9 cellular contexts compared by ENCODE assay signal in the genomic region with DNA sequence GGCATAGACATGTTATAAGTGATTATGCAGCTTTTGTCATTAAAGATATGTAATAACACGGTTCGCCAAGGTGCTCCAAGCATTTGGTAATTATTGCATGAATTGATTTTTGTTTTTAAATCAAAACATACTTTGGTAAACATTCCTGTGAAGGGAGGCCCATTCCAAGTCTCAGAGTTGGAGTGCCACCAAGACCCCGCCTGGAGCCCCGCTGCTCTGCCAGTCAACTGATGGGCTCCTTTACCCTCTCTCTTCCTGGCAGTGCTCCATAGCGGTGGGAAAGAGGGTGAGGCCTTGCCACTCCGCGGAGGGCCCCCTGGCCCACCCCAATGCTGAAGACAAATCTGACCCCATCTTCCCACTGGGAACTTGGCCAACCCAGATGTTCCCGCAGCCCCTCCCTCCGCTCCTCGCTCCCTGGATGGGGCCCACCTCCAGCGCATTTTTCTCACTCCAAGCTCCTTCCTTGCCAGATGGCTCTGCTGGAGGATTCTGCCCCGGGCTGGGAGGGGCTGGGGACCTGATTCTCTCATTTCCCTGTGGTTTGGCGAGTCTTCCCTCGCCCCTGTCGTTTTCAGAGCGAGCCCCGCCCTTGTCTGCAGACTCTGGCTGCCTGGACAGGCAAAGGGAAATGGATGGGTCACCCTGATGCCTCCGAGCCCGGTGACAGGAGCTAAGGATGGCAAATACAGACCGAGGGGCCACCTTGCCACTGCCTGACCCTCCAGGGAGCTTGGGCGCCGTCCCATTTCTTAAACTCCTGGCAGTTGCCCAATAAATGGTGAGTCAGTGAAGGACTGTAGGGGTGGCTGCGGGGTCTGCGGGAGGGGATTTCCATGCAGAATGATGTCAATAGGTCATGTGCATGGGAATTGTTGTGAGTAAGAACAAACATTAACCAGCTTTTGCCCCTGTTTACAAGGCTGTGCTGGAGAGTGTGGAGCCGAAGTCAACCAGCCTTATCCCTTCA. TPM values are rescaled to one million over a fixed set of nuclear protein-coding genes. Genes with fewer than 3 reads are reported as not detected.
A peak's percentile ranks its signal among the peaks of the same experiment; 100 is the strongest.
DNase-seq lines count a peak whose midpoint lies in the region; ATAC-seq and TF ChIP-seq lines count a peak whose summit lies in the region.
"Had no signal": no experiment of that assay in that cellular context is flagged by ENCODE, and none has a peak within 500 bp of the region (broad histone marks: within the 10 kb centered on the region; RNA-seq: fewer than 3 reads in every experiment).

No MANE protein-coding gene starts in this region.

- no peak overlapping the region for H3K27ac Mint-ChIP-seq in activated naive CD4-positive, alpha-beta T cell treated with anti-CD3 and anti-CD28 coated beads, Interleukin-2, amount 10 ng/mL, durations not matched to agents 7 days and 5 days

- no peaks in the 10 kb centered on the region for H3K9me3 Mint-ChIP-seq in activated naive CD4-positive, alpha-beta T cell treated with anti-CD3 and anti-CD28 coated beads, Interleukin-2, amount 10 ng/mL, durations not matched to agents 7 days and 5 days

- peak overlapping the region; percentile 50; the same call in 1 of the 2 replicates for H3K4me3 ChIP-seq in SK-N-MC
- H3K4me3 ChIP-seq in fibroblast of the aortic adventitia (ENCODE audit: low read depth, low read length): peak overlapping the region; percentile 31

- H3K9ac ChIP-seq in SK-N-MC (ENCODE audit: insufficient read length): no peak overlapping the region
- H3K9ac ChIP-seq: parathyroid adenoma had no signal

- peaks cover 21% of the 10 kb centered on the region for H3K27me3 Mint-ChIP-seq in activated naive CD4-positive, alpha-beta T cell treated with anti-CD3 and anti-CD28 coated beads, Interleukin-2, amount 10 ng/mL, durations not matched to agents 7 days and 5 days

- peak overlapping the region; percentile 26; the same call in 1 of the 2 replicates for H3K27ac ChIP-seq in SK-N-MC
- H3K27ac ChIP-seq: parathyroid adenoma had no signal

- no peak for ATAC-seq in HG02623 (IDR thresholded peaks at IDR 0.05; ENCODE audit: unreplicated experiment)
- no peak for ATAC-seq in stimulated activated naive CD8-positive, alpha-beta T cell treated with anti-CD3 and anti-CD28 coated beads, Interleukin-15, Interleukin-2, amounts not matched to agents 100 U/mL and 50 U/mL, for 24 hours

- CTCF ChIA-PET in activated naive CD4-positive, alpha-beta T cell treated with anti-CD3 and anti-CD28 coated beads, Interleukin-2, amount 10 ng/mL, durations not matched to agents 7 days and 5 days (lab: Charles Lee): no interaction called here

- H3K9me3 ChIP-seq in SK-N-MC (ENCODE audit: low read depth, low read length): no peaks in the 10 kb centered on the region

- TF ChIP-seq CTCF in fibroblast of the aortic adventitia (IDR thresholded peaks at IDR 0.05; ENCODE audit: insufficient read depth, low read length): no peak

- DNase-seq in EL (peak; percentile 91), SK-N-MC (ENCODE audit: low read depth, low spot score) (no peak), fibroblast of the aortic adventitia (ENCODE audit: low read depth) (peak; percentile 89), pulmonary artery endothelial cell (ENCODE audit: low read depth, low spot score) (peak; percentile 86), NCI-H1436 (lab: John Stamatoyannopoulos, UW) (no peak)
- DNase-seq in activated naive CD4-positive, alpha-beta T cell treated with anti-CD3 and anti-CD28 coated beads, Interleukin-2, amount 10 ng/mL, durations not matched to agents 7 days and 5 days: no peak
- DNase-seq in stimulated activated naive CD8-positive, alpha-beta T cell treated with anti-CD3 and anti-CD28 coated beads, Interleukin-15, Interleukin-2, amounts not matched to agents 100 U/mL and 50 U/mL, for 24 hours: no peak

- H3K4me1 Mint-ChIP-seq in activated naive CD4-positive, alpha-beta T cell treated with anti-CD3 and anti-CD28 coated beads, Interleukin-2, amount 10 ng/mL, durations not matched to agents 7 days and 5 days: peaks cover under 1% of the 10 kb centered on the region

- H3K36me3 ChIP-seq in SK-N-MC (ENCODE audit: insufficient read depth, low read length): no peaks in the 10 kb centered on the region

- no peak overlapping the region for H3K4me3 Mint-ChIP-seq in activated naive CD4-positive, alpha-beta T cell treated with anti-CD3 and anti-CD28 coated beads, Interleukin-2, amount 10 ng/mL, durations not matched to agents 7 days and 5 days

- H3K36me3 Mint-ChIP-seq in activated naive CD4-positive, alpha-beta T cell treated with anti-CD3 and anti-CD28 coated beads, Interleukin-2, amount 10 ng/mL, durations not matched to agents 7 days and 5 days: peaks cover 5% of the 10 kb centered on the region

RNA-seq across cellular contexts. Expression of a gene that starts 9.2 kb away (rescaled TPM):
- total RNA-seq in fibroblast of the aortic adventitia (ENCODE audit: low replicate concordance) (3.0 TPM in 2 replicates), pulmonary artery endothelial cell (1.2 and 15.9 TPM in 2 replicates)

Comparison
In these comparisons a context has a peak if more than half of its experiments do, and no peak if none do; other contexts are left out.
1. DNase-seq: peak in EL (single experiment), fibroblast of the aortic adventitia (single experiment) and pulmonary artery endothelial cell (single experiment); none in SK-N-MC (single experiment), activated naive CD4-positive, alpha-beta T cell treated with anti-CD3 and anti-CD28 coated beads, Interleukin-2, amount 10 ng/mL, durations not matched to agents 7 days and 5 days (single experiment), NCI-H1436 (single experiment) and stimulated activated naive CD8-positive, alpha-beta T cell treated with anti-CD3 and anti-CD28 coated beads, Interleukin-15, Interleukin-2, amounts not matched to agents 100 U/mL and 50 U/mL, for 24 hours (single experiment).